Comparison of ENCODE assay signal across 16 cellular contexts in the genomic region with DNA sequence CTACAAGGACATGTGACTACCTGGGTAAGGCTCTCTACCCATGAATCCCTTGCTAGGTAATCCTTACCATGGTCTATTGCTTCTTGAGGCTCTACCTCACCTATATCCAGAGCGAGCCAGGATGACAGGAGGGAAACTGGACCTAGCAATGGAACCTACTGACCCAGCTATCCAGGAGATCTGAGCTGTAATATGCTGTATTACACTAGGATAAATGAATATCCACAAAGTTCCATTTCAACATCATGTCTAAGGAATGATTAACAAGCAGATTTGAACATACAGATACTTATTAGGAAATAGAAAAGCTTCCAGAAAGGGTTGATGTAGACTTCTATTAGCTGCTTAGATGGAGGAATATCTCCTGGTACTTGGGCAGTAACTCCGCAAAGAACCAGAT.
DNase-seq lines count a peak whose midpoint lies in the region; ATAC-seq and TF ChIP-seq lines count a peak whose summit lies in the region.
"Had no signal": no experiment of that assay in that cellular context is flagged by ENCODE, and none has a peak within 500 bp of the region (broad histone marks: within the 10 kb centered on the region; RNA-seq: fewer than 3 reads in every experiment).

No MANE protein-coding gene starts in this region.

- H3K36me3 Mint-ChIP-seq in Calu3 (ENCODE audit: insufficient read depth, unreplicated experiment): peaks cover 4% of the 10 kb centered on the region
- peaks cover 3 to 4% (median 3%) of the 10 kb centered on the region in 3 donors for H3K36me3 Mint-ChIP-seq in immature natural killer cell
- H3K36me3 Mint-ChIP-seq in progenitor cell of endocrine pancreas (ENCODE audit: insufficient read depth): peaks cover 3% of the 10 kb centered on the region
- H3K36me3 Mint-ChIP-seq in WTC11: peaks cover 3% of the 10 kb centered on the region; the same call in 1 of the 2 replicates

- POLR2A ChIA-PET in WTC11 (lab: Charles Lee): no interaction called here

- H3K4me1 Mint-ChIP-seq in Calu3 (ENCODE audit: low read depth, unreplicated experiment) (peaks cover 39% of the 10 kb centered on the region), immature natural killer cell (peaks cover 32 to 49% of the 10 kb centered on the region in 2 donors), progenitor cell of endocrine pancreas (ENCODE audit: low read depth) (peaks cover 23% of the 10 kb centered on the region), WTC11 (no peaks in the 10 kb centered on the region)

- H3K4me3 Mint-ChIP-seq in Calu3 (ENCODE audit: low read depth, unreplicated experiment) (peak overlapping the region; percentile 54), immature natural killer cell (peak overlapping the region in 2 of 5 donors; percentile 3 to 19), progenitor cell of endocrine pancreas (ENCODE audit: low read depth) (no peak overlapping the region), WTC11 (no peak overlapping the region)

- CTCF ChIA-PET in Calu3 (lab: Charles Lee) (interaction anchor here (1.8 kb wide), 1 partner anchor 9 kb away, joined by 6 read pairs; no protein-coding TSS in a partner anchor), WTC11 (lab: Charles Lee) (no interaction called here)

- TF ChIP-seq CTCF in Calu3 (IDR thresholded peaks at IDR 0.05; ENCODE audit: unreplicated experiment): no peak
- no peak for TF ChIP-seq CTCF in progenitor cell of endocrine pancreas (IDR thresholded peaks at IDR 0.05; ENCODE audit: unreplicated experiment)
- TF ChIP-seq CTCF in WTC11 (IDR thresholded peaks at IDR 0.05): no peak

- ATAC-seq in HG02588 (IDR thresholded peaks at IDR 0.05; ENCODE audit: unreplicated experiment): no peak
- no peak for ATAC-seq in WTC11
- ATAC-seq: CD8-positive, alpha-beta T cell; K562; Panc1; Right ventricle myocardium inferior had no signal

- BruUV-seq in Calu3 (replicated peaks; lab: Mats Ljungman, UMichigan): no TSS peak

- H3K9me3 Mint-ChIP-seq in Calu3 (ENCODE audit: low read depth, unreplicated experiment) (no peaks in the 10 kb centered on the region), immature natural killer cell (no peaks in the 10 kb centered on the region), progenitor cell of endocrine pancreas (ENCODE audit: low read depth) (peaks cover 3% of the 10 kb centered on the region), WTC11 (peaks cover 5% of the 10 kb centered on the region)

- peak overlapping the region; percentile 92 for H3K27ac Mint-ChIP-seq in Calu3 (ENCODE audit: unreplicated experiment)
- H3K27ac Mint-ChIP-seq in immature natural killer cell: peak overlapping the region; percentile 1 to 88 (median 68)
- H3K27ac Mint-ChIP-seq in progenitor cell of endocrine pancreas: peak overlapping the region; percentile 69
- no peak overlapping the region for H3K27ac Mint-ChIP-seq in WTC11
- H3K27ac Mint-ChIP-seq: CD8-positive, alpha-beta T cell had no signal

- DNase-seq in Calu3 (no peak), amniotic epithelial cell (ENCODE audit: low read depth) (peak; percentile 4), immature natural killer cell (no peak), progenitor cell of endocrine pancreas (ENCODE audit: low spot score, unreplicated experiment) (no peak), RPMI8226 (no peak), SIG-M5 treated with dmso at 0.1 percent for 504 hours (lab: John Stamatoyannopoulos, UW; ENCODE audit: unreplicated experiment) (no peak), WTC11 (ENCODE audit: low spot score) (no peak)
- DNase-seq: CD8-positive, alpha-beta T cell; DMS79; NCI-H1436; NCI-H2029 treated with DMSO at 0.1 percent for 48 hours; NCI-H524 had no signal

- H3K27me3 Mint-ChIP-seq in Calu3 (ENCODE audit: unreplicated experiment): no peaks in the 10 kb centered on the region
- H3K27me3 Mint-ChIP-seq in immature natural killer cell (ENCODE audit: low read depth in 3 of 3): no peaks in the 10 kb centered on the region
- H3K27me3 Mint-ChIP-seq in progenitor cell of endocrine pancreas: no peaks in the 10 kb centered on the region
- no peaks in the 10 kb centered on the region for H3K27me3 Mint-ChIP-seq in WTC11 (ENCODE audit: low read depth)

- intact Hi-C loops in Calu3 (cut with micrococcal nuclease; ENCODE audit: unreplicated experiment): no loop called here

TF ChIP-seq in WTC11, 78 proteins besides CTCF, POLR2A, EP300 and RAD21 (continues in another document):
- TF ChIP-seq NFYB (CRISPR knock-in tag; conservative IDR thresholded peaks at IDR 0.05; ENCODE audit: low read depth) (no peak), SOX15 (CRISPR knock-in tag; IDR thresholded peaks at IDR 0.05) (no peak), GABPB1 (CRISPR knock-in tag; IDR thresholded peaks at IDR 0.05) (no peak), KAT7 (CRISPR knock-in tag; IDR thresholded peaks at IDR 0.05; ENCODE audit: borderline replicate concordance) (no peak), ZNF219 (CRISPR knock-in tag; IDR thresholded peaks at IDR 0.05; ENCODE audit: borderline replicate concordance) (no peak), JAZF1 (CRISPR knock-in tag; IDR thresholded peaks at IDR 0.05) (no peak), NR3C1 (CRISPR knock-in tag; conservative IDR thresholded peaks at IDR 0.05; ENCODE audit: low read depth) (no peak), SMAD3 (CRISPR knock-in tag; IDR thresholded peaks at IDR 0.05; ENCODE audit: borderline replicate concordance) (no peak), SP1 (CRISPR knock-in tag; conservative IDR thresholded peaks at IDR 0.05) (no peak), ZBTB21 (CRISPR knock-in tag; IDR thresholded peaks at IDR 0.05; ENCODE audit: borderline replicate concordance) (no peak)
- TF ChIP-seq, protein P1, sequence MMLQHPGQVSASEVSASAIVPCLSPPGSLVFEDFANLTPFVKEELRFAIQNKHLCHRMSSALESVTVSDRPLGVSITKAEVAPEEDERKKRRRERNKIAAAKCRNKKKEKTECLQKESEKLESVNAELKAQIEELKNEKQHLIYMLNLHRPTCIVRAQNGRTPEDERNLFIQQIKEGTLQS (CRISPR knock-in tag; conservative IDR thresholded peaks at IDR 0.05): no peak
- TF ChIP-seq, protein P2, sequence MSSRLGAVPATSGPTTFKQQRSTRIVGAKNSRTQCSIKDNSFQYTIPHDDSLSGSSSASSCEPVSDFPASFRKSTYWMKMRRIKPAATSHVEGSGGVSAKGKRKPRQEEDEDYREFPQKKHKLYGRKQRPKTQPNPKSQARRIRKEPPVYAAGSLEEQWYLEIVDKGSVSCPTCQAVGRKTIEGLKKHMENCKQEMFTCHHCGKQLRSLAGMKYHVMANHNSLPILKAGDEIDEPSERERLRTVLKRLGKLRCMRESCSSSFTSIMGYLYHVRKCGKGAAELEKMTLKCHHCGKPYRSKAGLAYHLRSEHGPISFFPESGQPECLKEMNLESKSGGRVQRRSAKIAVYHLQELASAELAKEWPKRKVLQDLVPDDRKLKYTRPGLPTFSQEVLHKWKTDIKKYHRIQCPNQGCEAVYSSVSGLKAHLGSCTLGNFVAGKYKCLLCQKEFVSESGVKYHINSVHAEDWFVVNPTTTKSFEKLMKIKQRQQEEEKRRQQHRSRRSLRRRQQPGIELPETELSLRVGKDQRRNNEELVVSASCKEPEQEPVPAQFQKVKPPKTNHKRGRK (CRISPR knock-in tag; IDR thresholded peaks at IDR 0.05; ENCODE audit: borderline replicate concordance): no peak
- TF ChIP-seq, protein P3, sequence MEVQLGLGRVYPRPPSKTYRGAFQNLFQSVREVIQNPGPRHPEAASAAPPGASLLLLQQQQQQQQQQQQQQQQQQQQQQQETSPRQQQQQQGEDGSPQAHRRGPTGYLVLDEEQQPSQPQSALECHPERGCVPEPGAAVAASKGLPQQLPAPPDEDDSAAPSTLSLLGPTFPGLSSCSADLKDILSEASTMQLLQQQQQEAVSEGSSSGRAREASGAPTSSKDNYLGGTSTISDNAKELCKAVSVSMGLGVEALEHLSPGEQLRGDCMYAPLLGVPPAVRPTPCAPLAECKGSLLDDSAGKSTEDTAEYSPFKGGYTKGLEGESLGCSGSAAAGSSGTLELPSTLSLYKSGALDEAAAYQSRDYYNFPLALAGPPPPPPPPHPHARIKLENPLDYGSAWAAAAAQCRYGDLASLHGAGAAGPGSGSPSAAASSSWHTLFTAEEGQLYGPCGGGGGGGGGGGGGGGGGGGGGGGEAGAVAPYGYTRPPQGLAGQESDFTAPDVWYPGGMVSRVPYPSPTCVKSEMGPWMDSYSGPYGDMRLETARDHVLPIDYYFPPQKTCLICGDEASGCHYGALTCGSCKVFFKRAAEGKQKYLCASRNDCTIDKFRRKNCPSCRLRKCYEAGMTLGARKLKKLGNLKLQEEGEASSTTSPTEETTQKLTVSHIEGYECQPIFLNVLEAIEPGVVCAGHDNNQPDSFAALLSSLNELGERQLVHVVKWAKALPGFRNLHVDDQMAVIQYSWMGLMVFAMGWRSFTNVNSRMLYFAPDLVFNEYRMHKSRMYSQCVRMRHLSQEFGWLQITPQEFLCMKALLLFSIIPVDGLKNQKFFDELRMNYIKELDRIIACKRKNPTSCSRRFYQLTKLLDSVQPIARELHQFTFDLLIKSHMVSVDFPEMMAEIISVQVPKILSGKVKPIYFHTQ (CRISPR knock-in tag; IDR thresholded peaks at IDR 0.05): no peak
- TF ChIP-seq, protein P4, sequence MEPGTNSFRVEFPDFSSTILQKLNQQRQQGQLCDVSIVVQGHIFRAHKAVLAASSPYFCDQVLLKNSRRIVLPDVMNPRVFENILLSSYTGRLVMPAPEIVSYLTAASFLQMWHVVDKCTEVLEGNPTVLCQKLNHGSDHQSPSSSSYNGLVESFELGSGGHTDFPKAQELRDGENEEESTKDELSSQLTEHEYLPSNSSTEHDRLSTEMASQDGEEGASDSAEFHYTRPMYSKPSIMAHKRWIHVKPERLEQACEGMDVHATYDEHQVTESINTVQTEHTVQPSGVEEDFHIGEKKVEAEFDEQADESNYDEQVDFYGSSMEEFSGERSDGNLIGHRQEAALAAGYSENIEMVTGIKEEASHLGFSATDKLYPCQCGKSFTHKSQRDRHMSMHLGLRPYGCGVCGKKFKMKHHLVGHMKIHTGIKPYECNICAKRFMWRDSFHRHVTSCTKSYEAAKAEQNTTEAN (CRISPR knock-in tag; IDR thresholded peaks at IDR 0.05): no peak
- TF ChIP-seq, protein P5, sequence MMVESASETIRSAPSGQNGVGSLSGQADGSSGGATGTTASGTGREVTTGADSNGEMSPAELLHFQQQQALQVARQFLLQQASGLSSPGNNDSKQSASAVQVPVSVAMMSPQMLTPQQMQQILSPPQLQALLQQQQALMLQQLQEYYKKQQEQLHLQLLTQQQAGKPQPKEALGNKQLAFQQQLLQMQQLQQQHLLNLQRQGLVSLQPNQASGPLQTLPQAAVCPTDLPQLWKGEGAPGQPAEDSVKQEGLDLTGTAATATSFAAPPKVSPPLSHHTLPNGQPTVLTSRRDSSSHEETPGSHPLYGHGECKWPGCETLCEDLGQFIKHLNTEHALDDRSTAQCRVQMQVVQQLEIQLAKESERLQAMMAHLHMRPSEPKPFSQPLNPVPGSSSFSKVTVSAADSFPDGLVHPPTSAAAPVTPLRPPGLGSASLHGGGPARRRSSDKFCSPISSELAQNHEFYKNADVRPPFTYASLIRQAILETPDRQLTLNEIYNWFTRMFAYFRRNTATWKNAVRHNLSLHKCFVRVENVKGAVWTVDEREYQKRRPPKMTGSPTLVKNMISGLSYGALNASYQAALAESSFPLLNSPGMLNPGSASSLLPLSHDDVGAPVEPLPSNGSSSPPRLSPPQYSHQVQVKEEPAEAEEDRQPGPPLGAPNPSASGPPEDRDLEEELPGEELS (CRISPR knock-in tag; IDR thresholded peaks at IDR 0.05): no peak
